Comparison of ENCODE assay signal across 6 cellular contexts in the genomic region with DNA sequence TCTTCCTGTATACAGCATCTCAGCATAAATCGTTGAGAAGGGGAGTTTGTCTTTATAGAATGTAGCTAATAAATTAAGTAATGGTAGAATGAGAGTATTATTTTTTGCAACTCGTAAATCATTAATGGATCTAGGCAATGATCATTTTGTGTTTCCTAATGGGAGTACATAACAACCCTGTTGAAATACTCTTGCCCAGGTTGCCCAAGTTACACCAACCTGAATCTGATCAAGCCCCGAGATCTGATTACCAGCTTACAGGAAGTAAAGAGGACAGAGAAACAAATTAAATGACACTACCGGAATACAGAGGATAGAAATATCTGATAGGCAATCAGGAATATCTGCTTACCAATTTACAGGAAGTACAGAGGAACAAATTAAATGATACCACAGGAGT.
"Had no signal": no experiment of that assay in that cellular context is flagged by ENCODE, and none has a peak within 500 bp of the region (broad histone marks: within the 10 kb centered on the region; RNA-seq: fewer than 3 reads in every experiment).

No MANE protein-coding gene starts in this region.

- H3K9ac ChIP-seq: GM23248 had no signal

- H3K4me1 Mint-ChIP-seq: H9, IgD-negative memory B cell had no signal

- H3K27ac Mint-ChIP-seq: H9, IgD-negative memory B cell had no signal

- H3K4me3 ChIP-seq: GM23248 had no signal

- FAIRE-seq: HTR-8/SVneo had no signal

- H2AFZ ChIP-seq: GM23248 had no signal

- H3K27ac ChIP-seq: GM23248 had no signal

- H3K27me3 Mint-ChIP-seq: IgD-negative memory B cell had no signal

- DNase-seq: GM23248, GOT3, H9, HCEC 1CT had no signal

- H3K4me3 Mint-ChIP-seq: H9, IgD-negative memory B cell had no signal
